In the genomic region with DNA sequence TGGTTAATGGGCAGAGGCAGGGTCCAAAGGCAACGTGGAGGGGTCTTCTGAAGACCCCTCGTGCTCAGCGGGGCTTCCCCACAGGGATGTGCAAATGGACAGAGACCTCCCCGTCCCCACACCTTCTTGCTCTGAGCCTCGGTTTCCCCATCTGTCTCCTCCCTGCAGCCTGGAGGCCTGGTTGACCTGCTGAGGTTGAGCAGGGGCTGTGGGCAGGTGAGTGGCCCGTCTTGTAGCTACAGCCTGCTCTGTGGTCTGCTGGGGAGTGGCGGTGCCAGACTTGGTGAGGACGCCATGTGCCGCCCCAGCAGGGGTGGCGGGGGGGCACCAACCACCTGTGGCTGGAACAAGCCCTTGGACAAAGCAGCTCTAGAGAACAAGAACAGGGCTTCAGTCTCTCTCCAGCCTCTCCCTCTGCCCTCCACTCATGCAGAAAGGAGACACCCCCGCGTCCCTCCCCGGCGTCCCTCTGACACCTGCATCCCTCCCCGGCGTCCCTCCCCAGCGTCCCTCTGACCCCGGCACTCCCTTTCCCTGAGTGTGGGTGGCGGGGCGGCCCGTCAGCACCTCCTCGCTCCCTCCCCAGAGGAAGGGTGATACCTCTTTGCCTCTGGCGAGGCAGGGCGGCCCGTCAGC, we compare ENCODE assay signal across 20 cellular contexts.
DNase-seq lines count a peak whose midpoint lies in the region; ATAC-seq and TF ChIP-seq lines count a peak whose summit lies in the region.
"Had no signal": no experiment of that assay in that cellular context is flagged by ENCODE, and none has a peak within 500 bp of the region (broad histone marks: within the 10 kb centered on the region; RNA-seq: fewer than 3 reads in every experiment).

No MANE protein-coding gene starts in this region.

- ATAC-seq in PC-3: peak; percentile 33; the same call in 1 of the 2 replicates
- ATAC-seq: HCT116, HepG2 had no signal

- POLR2A ChIA-PET in PC-3 (lab: Charles Lee; ENCODE audit: unreplicated experiment): no interaction called here

- no peak for TF ChIP-seq EP300 in sigmoid colon (IDR thresholded peaks at IDR 0.05)

- BruUV-seq in PC-3 (replicated peaks; lab: Mats Ljungman, UMichigan): no TSS peak

- no peaks in the 10 kb centered on the region for H3K79me2 ChIP-seq in PC-3 (ENCODE audit: low read length)

- H3K27me3 Mint-ChIP-seq in chondrocyte (ENCODE audit: low read depth): peaks cover 22% of the 10 kb centered on the region
- peaks cover 4% of the 10 kb centered on the region for H3K27me3 Mint-ChIP-seq in glutamatergic neuron (ENCODE audit: unreplicated experiment)

- H3K9me2 ChIP-seq in PC-3 (replicated peaks; ENCODE audit: low read length): no peaks in the 10 kb centered on the region

- no peaks in the 10 kb centered on the region for H3K9me3 ChIP-seq in BLaER1
- H3K9me3 ChIP-seq in PC-3 (ENCODE audit: low read length): no peaks in the 10 kb centered on the region
- H3K9me3 ChIP-seq in sigmoid colon: no peaks in the 10 kb centered on the region
- H3K9me3 ChIP-seq in ascending aorta: no peaks in the 10 kb centered on the region

- H3K36me3 ChIP-seq in BLaER1: no peaks in the 10 kb centered on the region
- H3K36me3 ChIP-seq in PC-3 (ENCODE audit: low read depth, low read length): no peaks in the 10 kb centered on the region
- no peaks in the 10 kb centered on the region for H3K36me3 ChIP-seq in sigmoid colon
- H3K36me3 ChIP-seq in ascending aorta: no peaks in the 10 kb centered on the region

- H4K20me1 ChIP-seq in BLaER1: no peaks in the 10 kb centered on the region
- H4K20me1 ChIP-seq in PC-3 (ENCODE audit: low read length): no peaks in the 10 kb centered on the region

- WGBS in sigmoid colon, 2 donors: 53 to 66% methylated on average over 25 of the region's 25 CpGs

- no peaks in the 10 kb centered on the region for H3F3A ChIP-seq in PC-3 (ENCODE audit: low read length, unreplicated experiment)

- H3K4me2 ChIP-seq in BLaER1: peak overlapping the region; percentile 91
- peak overlapping the region; percentile 22; the same call in 1 of the 2 replicates for H3K4me2 ChIP-seq in PC-3 (ENCODE audit: low read length)
- H3K4me2 ChIP-seq: PC-9 had no signal

- no peak for TF ChIP-seq POLR2A in sigmoid colon (IDR thresholded peaks at IDR 0.05)

- H3K4me3 ChIP-seq in BLaER1 (peak overlapping the region; percentile 38; the same call in 1 of the 2 replicates), PC-3 (ENCODE audit: low read length) (no peak overlapping the region), sigmoid colon (no peak overlapping the region), ascending aorta (no peak overlapping the region)
- H3K4me3 ChIP-seq: PC-9 had no signal

- peaks cover 36% of the 10 kb centered on the region for H3K4me1 ChIP-seq in BLaER1
- no peaks in the 10 kb centered on the region for H3K4me1 ChIP-seq in PC-3 (ENCODE audit: insufficient read depth, low read length)
- H3K4me1 ChIP-seq in sigmoid colon: no peaks in the 10 kb centered on the region
- H3K4me1 ChIP-seq in ascending aorta: no peaks in the 10 kb centered on the region

- no peak for TF ChIP-seq CTCF in PC-3 (conservative IDR thresholded peaks at IDR 0.05; ENCODE audit: low read depth, low read length)
- TF ChIP-seq CTCF in chondrocyte (IDR thresholded peaks at IDR 0.05): no peak
- no peak for TF ChIP-seq CTCF in sigmoid colon (IDR thresholded peaks at IDR 0.05)
- no peak for TF ChIP-seq CTCF in glutamatergic neuron (IDR thresholded peaks at IDR 0.05; ENCODE audit: partially characterized antibody, unreplicated experiment)
- no peak for TF ChIP-seq CTCF in ascending aorta (IDR thresholded peaks at IDR 0.05)

- H3K27ac Mint-ChIP-seq in chondrocyte (ENCODE audit: unreplicated experiment): no peak overlapping the region
- no peak overlapping the region for H3K27ac Mint-ChIP-seq in glutamatergic neuron (ENCODE audit: unreplicated experiment)
- H3K27ac Mint-ChIP-seq: CD4-positive, alpha-beta T cell had no signal

- intact Hi-C loops in PC-3 (cut with micrococcal nuclease) (no loop called here), sigmoid colon (cut with DNase I) (no loop called here), ascending aorta (cut with DNase I) (no loop called here)

- DNase-seq in PC-3 (no peak), chondrocyte (ENCODE audit: low spot score) (peak; percentile 73), sigmoid colon (peak; percentile 60), medulla oblongata (ENCODE audit: extremely low spot score) (no peak), glutamatergic neuron (no peak), ascending aorta (ENCODE audit: low spot score in 2 of 2) (no peak)
- DNase-seq: CD4-positive, alpha-beta T cell; Karpas-422; NCI-H1092; NCI-H1436 treated with DMSO at 0.1 percent for 48 hours; NCI-H1930; NCI-H446; NCI-H526; NCI-H82; NK-92 treated with Interleukin-12 subunit alpha and Interleukin-12 subunit beta, amount 100 ng/mL, for 24 hours; PC-9; SHP77 treated with DMSO at 0.1 percent for 48 hours had no signal

- H3K9me3 Mint-ChIP-seq in chondrocyte (ENCODE audit: low read depth): no peaks in the 10 kb centered on the region
- peaks cover 2% of the 10 kb centered on the region for H3K9me3 Mint-ChIP-seq in glutamatergic neuron (ENCODE audit: unreplicated experiment)
- H3K9me3 Mint-ChIP-seq: CD4-positive, alpha-beta T cell had no signal

- H2AFZ ChIP-seq in PC-3 (ENCODE audit: low read length): no peak overlapping the region
- H2AFZ ChIP-seq: PC-9 had no signal

- CTCF ChIA-PET in PC-3 (lab: Charles Lee): no interaction called here

- H3K4me1 Mint-ChIP-seq in chondrocyte (ENCODE audit: low read depth): no peaks in the 10 kb centered on the region
- H3K4me1 Mint-ChIP-seq in glutamatergic neuron (ENCODE audit: low read depth, unreplicated experiment): peaks cover 1% of the 10 kb centered on the region

- H3K9ac ChIP-seq in BLaER1 (peak overlapping the region; percentile 39), PC-3 (ENCODE audit: low read length) (no peak overlapping the region)

- H3K4me3 Mint-ChIP-seq in chondrocyte (ENCODE audit: unreplicated experiment) (no peak overlapping the region), glutamatergic neuron (ENCODE audit: unreplicated experiment) (no peak overlapping the region)
- H3K4me3 Mint-ChIP-seq: CD4-positive, alpha-beta T cell had no signal

- H3K36me3 Mint-ChIP-seq in chondrocyte (ENCODE audit: low read depth) (no peaks in the 10 kb centered on the region), glutamatergic neuron (ENCODE audit: unreplicated experiment) (no peaks in the 10 kb centered on the region)

- H3K27me3 ChIP-seq in BLaER1 (no peaks in the 10 kb centered on the region), PC-3 (ENCODE audit: low read length) (peaks cover 38% of the 10 kb centered on the region), sigmoid colon (peaks cover 15 to 65% (median 62%) of the 10 kb centered on the region in 3 donors), ascending aorta (peaks cover 7% of the 10 kb centered on the region)

- peak overlapping the region; percentile 15 for H3K27ac ChIP-seq in BLaER1
- H3K27ac ChIP-seq in PC-3 (ENCODE audit: low read length): no peak overlapping the region
- no peak overlapping the region for H3K27ac ChIP-seq in sigmoid colon
- no peak overlapping the region for H3K27ac ChIP-seq in ascending aorta
- H3K27ac ChIP-seq: PC-9 had no signal

Comparison
In these comparisons a context has a peak if more than half of its experiments do, and no peak if none do; other contexts are left out.
1. DNase-seq: peak in chondrocyte (single experiment) and sigmoid colon (single experiment); none in PC-3 (single experiment), medulla oblongata (single experiment), glutamatergic neuron (single experiment) and ascending aorta (0 of 2).